Comparison of ENCODE assay signal across 8 cellular contexts in genomic region chr17:18038861-18039534, GRCh38. TPM values are rescaled to one million over a fixed set of nuclear protein-coding genes. Genes with fewer than 3 reads are reported as not detected.
DNase-seq lines count a peak whose midpoint lies in the region; ATAC-seq and TF ChIP-seq lines count a peak whose summit lies in the region.

Gene ATPAF2 (minus strand): TSS chr17:18039168. CDS start chr17:18039013, 155 bp downstream.
Gene GID4 (plus strand): TSS chr17:18039408. CDS start chr17:18039465, 57 bp downstream.

- peak; percentile 76 for ATAC-seq in HG03457 (IDR thresholded peaks at IDR 0.05; ENCODE audit: unreplicated experiment)

- H3K4me2 ChIP-seq in BLaER1 treated with 17β-estradiol and CSF1 and Interleukin-3, amounts not matched to agents 10 nM and 100 nM = peak within 1 kb of the TSS; percentile 93 to 100 (median 99)

- no peaks in the 10 kb centered on the region for H3K27me3 ChIP-seq in BLaER1 treated with 17β-estradiol and CSF1 and Interleukin-3, amounts not matched to agents 10 nM and 100 nM
- H3K27me3 ChIP-seq in colonic mucosa (no peaks in the 10 kb centered on the region), layer of hippocampus (ENCODE audit: control insufficient read depth, insufficient read depth, low read length) (no peaks in the 10 kb centered on the region)

- H4K20me1 ChIP-seq in BLaER1 treated with 17β-estradiol and CSF1 and Interleukin-3, amounts not matched to agents 10 nM and 100 nM = peaks cover 28 to 59% (median 43%) of the 10 kb centered on the region in 11 experiments; a peak in 19 of 22 replicates

- H3K36me3 ChIP-seq in BLaER1 treated with 17β-estradiol and CSF1 and Interleukin-3, amounts not matched to agents 10 nM and 100 nM = peaks cover 0 to 14% (median 1%) of the 10 kb centered on the region in 11 experiments; a peak in 5 of 22 replicates
- no peaks in the 10 kb centered on the region for H3K36me3 ChIP-seq in colonic mucosa

- H3K27ac ChIP-seq in BLaER1 treated with 17β-estradiol and CSF1 and Interleukin-3, amounts not matched to agents 10 nM and 100 nM = peak within 1 kb of the TSS; percentile 75 to 85 (median 84)
- H3K27ac ChIP-seq in colonic mucosa = peak within 1 kb of the TSS; percentile 60
- H3K27ac ChIP-seq in layer of hippocampus (ENCODE audit: low read depth, low read length) = peak within 1 kb of the TSS; percentile 77

- H3K9ac ChIP-seq in BLaER1 treated with 17β-estradiol and CSF1 and Interleukin-3, amounts not matched to agents 10 nM and 100 nM = peak within 1 kb of the TSS; percentile 86 to 94 (median 89)
- H3K9ac ChIP-seq in colonic mucosa (ENCODE audit: low read depth in 2 of 2, low read length in 2 of 2) = peak within 1 kb of the TSS; percentile 79 to 84

- H3K4me3 ChIP-seq in BLaER1 treated with 17β-estradiol and CSF1 and Interleukin-3, amounts not matched to agents 10 nM and 100 nM = peak within 1 kb of the TSS; percentile 70 to 95 (median 86)
- peak within 1 kb of the TSS; percentile 84 for H3K4me3 ChIP-seq in colonic mucosa

- no peak for TF ChIP-seq CTCF in colonic mucosa (IDR thresholded peaks at IDR 0.05)

- peaks cover 46 to 61% (median 50%) of the 10 kb centered on the region in 10 experiments for H3K4me1 ChIP-seq in BLaER1 treated with 17β-estradiol and CSF1 and Interleukin-3, amounts not matched to agents 10 nM and 100 nM
- H3K4me1 ChIP-seq in colonic mucosa = peaks cover 10% of the 10 kb centered on the region

- intact Hi-C loops in colonic mucosa (cut with DNase I) = no loop called here

- DNase-seq in GM19240 (ENCODE audit: insufficient read length, low spot score) = peak; percentile 87
- peak; percentile 96 for DNase-seq in NCI-H524 treated with DMSO at 0.1 percent for 48 hours (lab: John Stamatoyannopoulos, UW)
- DNase-seq in activated CD4-positive, alpha-beta T cell treated with anti-CD3 and anti-CD28 coated beads for 48 hours = peak; percentile 100
- peak; percentile 100 for DNase-seq in colonic mucosa
- peak; percentile 98 to 100 (median 99) for DNase-seq in stimulated activated CD4-positive, alpha-beta T cell treated with anti-CD3 and anti-CD28 coated beads, Interleukin-1b, Interleukin-23, amount 100 ng/mL, for 24 hours (ENCODE audit: low read depth in 4 of 4, low spot score in 1 of 4)

- no peaks in the 10 kb centered on the region for H3K9me3 ChIP-seq in BLaER1 treated with 17β-estradiol and CSF1 and Interleukin-3, amounts not matched to agents 10 nM and 100 nM (replicated peaks in 1 of 11)
- no peaks in the 10 kb centered on the region for H3K9me3 ChIP-seq in colonic mucosa

RNA-seq across cellular contexts. Expression of gene ATPAF2, which starts in this region (rescaled TPM):
- total RNA-seq in colonic mucosa = 10 to 100 TPM; 23.5 to 44.5 TPM

RNA-seq across cellular contexts. Expression of gene GID4, which starts in this region (rescaled TPM):
- total RNA-seq in colonic mucosa = 1 to 10 TPM; 5.2 to 8.0 TPM

Comparison
In these comparisons a context has a peak if more than half of its experiments do, and no peak if none do; other contexts are left out.
1. Peak in every context shown above with its lines: DNase-seq, ATAC-seq, H3K4me3 ChIP-seq and H3K27ac ChIP-seq.